In the genomic region with DNA sequence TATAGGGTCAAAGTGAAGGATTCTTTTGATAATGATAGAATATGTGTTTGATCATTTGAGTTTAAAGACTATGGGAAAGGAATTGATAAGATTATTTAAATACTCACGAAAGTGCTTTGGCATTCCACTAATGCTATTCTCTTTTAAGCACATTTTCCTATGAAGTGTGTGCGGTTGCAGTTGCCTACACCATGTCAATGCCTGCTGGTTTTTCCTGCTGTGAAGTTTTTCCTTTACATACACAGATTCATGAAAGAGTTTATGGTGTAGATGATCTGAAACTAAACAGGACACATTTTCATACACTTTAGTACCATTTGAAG, we compare ENCODE assay signal across 8 cellular contexts.
DNase-seq lines count a peak whose midpoint lies in the region; ATAC-seq and TF ChIP-seq lines count a peak whose summit lies in the region.

No MANE protein-coding gene starts in this region.

- H2BK5ac ChIP-seq in mesendoderm (ENCODE audit: low read length) = no peak overlapping the region

- H3K27ac ChIP-seq in cardiac muscle cell = peak overlapping the region; percentile 98
- H3K27ac ChIP-seq in ascending aorta = peak overlapping the region; percentile 77 to 88
- H3K27ac ChIP-seq in mesendoderm (ENCODE audit: low read depth, low read length) = peak overlapping the region; percentile 93
- peak overlapping the region; percentile 90 for H3K27ac ChIP-seq in upper lobe of right lung

- H3K4me2 ChIP-seq in mesendoderm (ENCODE audit: low read length) = no peak overlapping the region

- no peak overlapping the region for H3K56ac ChIP-seq in mesendoderm (ENCODE audit: low read length)

- intact Hi-C loops in Right ventricle myocardium superior (cut with DNase I) = no loop called here
- intact Hi-C loops in ascending aorta (cut with DNase I) = loop anchor here (2.0 to 5.0 kb wide), 2 partner anchors 34 to 51 kb away; no protein-coding TSS in a partner anchor
- intact Hi-C loops in upper lobe of right lung (cut with DNase I) = no loop called here

- H3K36me3 ChIP-seq in cardiac muscle cell = no peaks in the 10 kb centered on the region
- H3K36me3 ChIP-seq in ascending aorta = no peaks in the 10 kb centered on the region
- no peaks in the 10 kb centered on the region for H3K36me3 ChIP-seq in mesendoderm (ENCODE audit: control insufficient read depth, insufficient read depth, low read length)
- no peaks in the 10 kb centered on the region for H3K36me3 ChIP-seq in upper lobe of right lung

- H3K9me3 ChIP-seq in cardiac muscle cell (ENCODE audit: low read depth) = no peaks in the 10 kb centered on the region
- no peaks in the 10 kb centered on the region for H3K9me3 ChIP-seq in ascending aorta
- H3K9me3 ChIP-seq in upper lobe of right lung = no peaks in the 10 kb centered on the region

- H3K18ac ChIP-seq in mesendoderm (ENCODE audit: low read length) = peak overlapping the region; percentile 14

- H3K9ac ChIP-seq in mesendoderm (ENCODE audit: low read length) = no peak overlapping the region

- no peak overlapping the region for H3K4ac ChIP-seq in mesendoderm (ENCODE audit: low read depth, low read length)

- no peak overlapping the region for H4K5ac ChIP-seq in mesendoderm (ENCODE audit: low read length)

- H2BK15ac ChIP-seq in mesendoderm (replicated peaks; ENCODE audit: low read depth) = no peak overlapping the region

- ATAC-seq in Right ventricle myocardium superior (ENCODE audit: poor library complexity) = no peak
- ATAC-seq in upper lobe of right lung = no peak
- ATAC-seq in GM18870 (IDR thresholded peaks at IDR 0.05; ENCODE audit: unreplicated experiment) = no peak
- ATAC-seq in HG03025 (IDR thresholded peaks at IDR 0.05; ENCODE audit: low FRiP score, unreplicated experiment) = no peak

- no peak for DNase-seq in cardiac muscle cell (ENCODE audit: low read depth in 1 of 2, low spot score in 1 of 2)
- no peak for DNase-seq in Right ventricle myocardium superior
- no peak for DNase-seq in ascending aorta (ENCODE audit: low spot score in 2 of 2)
- DNase-seq in mesendoderm = no peak
- DNase-seq in upper lobe of right lung = no peak
- DNase-seq in DMS114 treated with DMSO at 0.1 percent for 48 hours (lab: John Stamatoyannopoulos, UW; ENCODE audit: unreplicated experiment) = no peak

- H3K4me1 ChIP-seq in cardiac muscle cell (ENCODE audit: low read depth) = peaks cover 57% of the 10 kb centered on the region
- H3K4me1 ChIP-seq in ascending aorta = peaks cover 7 to 50% of the 10 kb centered on the region in 2 donors
- H3K4me1 ChIP-seq in mesendoderm (ENCODE audit: control insufficient read depth, low read depth, low read length) = peaks cover 6% of the 10 kb centered on the region
- peaks cover 61% of the 10 kb centered on the region for H3K4me1 ChIP-seq in upper lobe of right lung

- H3K79me1 ChIP-seq in mesendoderm (ENCODE audit: low read length) = no peaks in the 10 kb centered on the region

- no peak overlapping the region for H2AK5ac ChIP-seq in mesendoderm (ENCODE audit: low read length)

- no peak overlapping the region for H3K23ac ChIP-seq in mesendoderm (ENCODE audit: low read length)

- H2BK120ac ChIP-seq in mesendoderm (ENCODE audit: low read depth, low read length) = no peak overlapping the region

- H3K4me3 ChIP-seq in cardiac muscle cell (no peak overlapping the region), ascending aorta (peak overlapping the region; percentile 20 to 52), mesendoderm (ENCODE audit: low read length) (no peak overlapping the region), upper lobe of right lung (peak overlapping the region; percentile 28)

- TF ChIP-seq CTCF in cardiac muscle cell (IDR thresholded peaks at IDR 0.05; ENCODE audit: low read depth, low read length) (no peak), ascending aorta (IDR thresholded peaks at IDR 0.05) (no peak), upper lobe of right lung (IDR thresholded peaks at IDR 0.05) (no peak)

- no peak overlapping the region for H4K8ac ChIP-seq in mesendoderm (ENCODE audit: low read depth, low read length)

- no peaks in the 10 kb centered on the region for H3K79me2 ChIP-seq in mesendoderm (ENCODE audit: control insufficient read depth, insufficient read depth, low read length)

- H3K27me3 ChIP-seq in cardiac muscle cell = no peaks in the 10 kb centered on the region
- H3K27me3 ChIP-seq in ascending aorta = no peaks in the 10 kb centered on the region
- H3K27me3 ChIP-seq in mesendoderm (ENCODE audit: insufficient read depth, low read length, poor library complexity) = no peaks in the 10 kb centered on the region
- no peaks in the 10 kb centered on the region for H3K27me3 ChIP-seq in upper lobe of right lung

- no CpG with 5 or more reads among the region's 2 CpGs for WGBS in mesendoderm (ENCODE audit: extremely low coverage, insufficient coverage, low lambda C conversion rate)

Comparison
In these comparisons a context has a peak if more than half of its experiments do, and no peak if none do; other contexts are left out.
1. H3K4me3 ChIP-seq: peak in ascending aorta (2 of 2) and upper lobe of right lung (single experiment); none in cardiac muscle cell (single experiment) and mesendoderm (single experiment).
2. Peak in every context shown above with its lines, with median percentiles within 50 percentile points of each other: H3K27ac ChIP-seq.